Comparison of ENCODE assay signal across 1 cellular context in the genomic region with DNA sequence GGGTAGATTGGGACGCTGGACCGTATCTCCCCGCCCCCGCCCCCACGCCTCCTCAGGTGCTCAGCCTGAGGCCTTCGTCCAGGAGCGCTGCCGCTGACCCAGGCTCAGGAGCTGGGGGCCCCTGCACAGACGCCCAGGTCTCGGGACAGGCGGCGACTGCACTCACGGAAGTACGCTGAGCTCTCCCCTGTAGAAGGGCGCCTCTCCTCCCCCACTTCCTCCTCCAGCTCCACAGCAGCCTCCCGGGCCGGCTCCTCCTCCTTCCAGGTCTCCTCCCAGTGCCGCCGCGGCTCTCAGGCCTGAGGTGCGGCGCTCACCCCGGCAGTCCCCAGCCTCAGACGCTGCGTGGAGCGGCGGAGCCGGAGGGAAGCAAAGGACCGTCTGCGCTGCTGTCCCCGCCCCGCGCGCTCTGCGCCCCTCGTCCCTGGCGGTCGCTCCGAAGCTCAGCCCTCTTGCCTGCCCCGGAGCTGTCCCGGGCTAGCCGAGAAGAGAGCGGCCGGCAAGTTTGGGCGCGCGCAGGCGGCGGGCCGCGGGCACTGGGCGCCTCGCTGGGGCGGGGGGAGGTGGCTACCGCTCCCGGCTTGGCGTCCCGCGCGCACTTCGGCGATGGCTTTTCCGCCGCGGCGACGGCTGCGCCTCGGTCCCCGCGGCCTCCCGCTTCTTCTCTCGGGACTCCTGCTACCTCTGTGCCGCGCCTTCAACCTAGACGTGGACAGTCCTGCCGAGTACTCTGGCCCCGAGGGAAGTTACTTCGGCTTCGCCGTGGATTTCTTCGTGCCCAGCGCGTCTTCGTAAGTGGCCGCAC.
A peak's percentile ranks its signal among the peaks of the same experiment; 100 is the strongest.
TF ChIP-seq lines count a peak whose summit lies in the region.

A gene (plus strand): TSS at position 324 of the 805 bp plus-strand sequence. CDS start 283 bp downstream, at position 607.

TF ChIP-seq in SK-N-SH treated with all-trans-retinoic acid at 6 μM for 48 hours, 23 proteins besides CTCF, POLR2A, EP300 and RAD21 (continued from another document):
- TF ChIP-seq, protein P1, sequence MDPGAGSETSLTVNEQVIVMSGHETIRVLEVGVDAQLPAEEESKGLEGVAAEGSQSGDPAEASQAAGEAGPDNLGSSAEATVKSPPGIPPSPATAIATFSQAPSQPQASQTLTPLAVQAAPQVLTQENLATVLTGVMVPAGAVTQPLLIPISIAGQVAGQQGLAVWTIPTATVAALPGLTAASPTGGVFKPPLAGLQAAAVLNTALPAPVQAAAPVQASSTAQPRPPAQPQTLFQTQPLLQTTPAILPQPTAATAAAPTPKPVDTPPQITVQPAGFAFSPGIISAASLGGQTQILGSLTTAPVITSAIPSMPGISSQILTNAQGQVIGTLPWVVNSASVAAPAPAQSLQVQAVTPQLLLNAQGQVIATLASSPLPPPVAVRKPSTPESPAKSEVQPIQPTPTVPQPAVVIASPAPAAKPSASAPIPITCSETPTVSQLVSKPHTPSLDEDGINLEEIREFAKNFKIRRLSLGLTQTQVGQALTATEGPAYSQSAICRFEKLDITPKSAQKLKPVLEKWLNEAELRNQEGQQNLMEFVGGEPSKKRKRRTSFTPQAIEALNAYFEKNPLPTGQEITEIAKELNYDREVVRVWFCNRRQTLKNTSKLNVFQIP (CRISPR knock-in tag; IDR thresholded peaks at IDR 0.05; ENCODE audit: borderline replicate concordance, low read depth) = no peak
- TF ChIP-seq, protein P2, sequence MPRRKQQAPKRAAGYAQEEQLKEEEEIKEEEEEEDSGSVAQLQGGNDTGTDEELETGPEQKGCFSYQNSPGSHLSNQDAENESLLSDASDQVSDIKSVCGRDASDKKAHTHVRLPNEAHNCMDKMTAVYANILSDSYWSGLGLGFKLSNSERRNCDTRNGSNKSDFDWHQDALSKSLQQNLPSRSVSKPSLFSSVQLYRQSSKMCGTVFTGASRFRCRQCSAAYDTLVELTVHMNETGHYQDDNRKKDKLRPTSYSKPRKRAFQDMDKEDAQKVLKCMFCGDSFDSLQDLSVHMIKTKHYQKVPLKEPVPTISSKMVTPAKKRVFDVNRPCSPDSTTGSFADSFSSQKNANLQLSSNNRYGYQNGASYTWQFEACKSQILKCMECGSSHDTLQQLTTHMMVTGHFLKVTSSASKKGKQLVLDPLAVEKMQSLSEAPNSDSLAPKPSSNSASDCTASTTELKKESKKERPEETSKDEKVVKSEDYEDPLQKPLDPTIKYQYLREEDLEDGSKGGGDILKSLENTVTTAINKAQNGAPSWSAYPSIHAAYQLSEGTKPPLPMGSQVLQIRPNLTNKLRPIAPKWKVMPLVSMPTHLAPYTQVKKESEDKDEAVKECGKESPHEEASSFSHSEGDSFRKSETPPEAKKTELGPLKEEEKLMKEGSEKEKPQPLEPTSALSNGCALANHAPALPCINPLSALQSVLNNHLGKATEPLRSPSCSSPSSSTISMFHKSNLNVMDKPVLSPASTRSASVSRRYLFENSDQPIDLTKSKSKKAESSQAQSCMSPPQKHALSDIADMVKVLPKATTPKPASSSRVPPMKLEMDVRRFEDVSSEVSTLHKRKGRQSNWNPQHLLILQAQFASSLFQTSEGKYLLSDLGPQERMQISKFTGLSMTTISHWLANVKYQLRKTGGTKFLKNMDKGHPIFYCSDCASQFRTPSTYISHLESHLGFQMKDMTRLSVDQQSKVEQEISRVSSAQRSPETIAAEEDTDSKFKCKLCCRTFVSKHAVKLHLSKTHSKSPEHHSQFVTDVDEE (CRISPR knock-in tag; IDR thresholded peaks at IDR 0.05) = 0 out of 2 replicates have a peak, but pooled peaks have one; percentile 12
- TF ChIP-seq TOX (CRISPR knock-in tag; IDR thresholded peaks at IDR 0.05; ENCODE audit: borderline replicate concordance) (no peak), ZFP3 (CRISPR knock-in tag; IDR thresholded peaks at IDR 0.05) (no peak), ISL1 (CRISPR knock-in tag; IDR thresholded peaks at IDR 0.05) (no peak), TCF4 (CRISPR knock-in tag; IDR thresholded peaks at IDR 0.05; ENCODE audit: borderline replicate concordance) (no peak), PPARA (CRISPR knock-in tag; IDR thresholded peaks at IDR 0.05; ENCODE audit: borderline replicate concordance) (no peak), ZNF70 (CRISPR knock-in tag; IDR thresholded peaks at IDR 0.05) (no peak), ZNF8 (CRISPR knock-in tag; IDR thresholded peaks at IDR 0.05) (no peak)
- TF ChIP-seq, protein P3, sequence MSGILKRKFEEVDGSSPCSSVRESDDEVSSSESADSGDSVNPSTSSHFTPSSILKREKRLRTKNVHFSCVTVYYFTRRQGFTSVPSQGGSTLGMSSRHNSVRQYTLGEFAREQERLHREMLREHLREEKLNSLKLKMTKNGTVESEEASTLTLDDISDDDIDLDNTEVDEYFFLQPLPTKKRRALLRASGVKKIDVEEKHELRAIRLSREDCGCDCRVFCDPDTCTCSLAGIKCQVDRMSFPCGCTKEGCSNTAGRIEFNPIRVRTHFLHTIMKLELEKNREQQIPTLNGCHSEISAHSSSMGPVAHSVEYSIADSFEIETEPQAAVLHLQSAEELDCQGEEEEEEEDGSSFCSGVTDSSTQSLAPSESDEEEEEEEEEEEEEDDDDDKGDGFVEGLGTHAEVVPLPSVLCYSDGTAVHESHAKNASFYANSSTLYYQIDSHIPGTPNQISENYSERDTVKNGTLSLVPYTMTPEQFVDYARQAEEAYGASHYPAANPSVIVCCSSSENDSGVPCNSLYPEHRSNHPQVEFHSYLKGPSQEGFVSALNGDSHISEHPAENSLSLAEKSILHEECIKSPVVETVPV (CRISPR knock-in tag; IDR thresholded peaks at IDR 0.05) = no peak
